Comparison of ENCODE assay signal across 24 cellular contexts in genomic region chrX:119375561-119375960, GRCh38. TPM values are rescaled to one million over a fixed set of nuclear protein-coding genes. Genes with fewer than 3 reads are reported as not detected.
DNase-seq lines count a peak whose midpoint lies in the region; ATAC-seq, FAIRE-seq and TF ChIP-seq lines count a peak whose summit lies in the region.
"Had no signal": no experiment of that assay in that cellular context is flagged by ENCODE, and none has a peak within 500 bp of the region (broad histone marks: within the 10 kb centered on the region; RNA-seq: fewer than 3 reads in every experiment).

No MANE protein-coding gene starts in this region.

- TF ChIP-seq CTCF in bronchial epithelial cell (IDR thresholded peaks at IDR 0.05; ENCODE audit: insufficient read depth, low read length, severe bottlenecking) (no peak), osteoblast (IDR thresholded peaks at IDR 0.05; ENCODE audit: extremely low read depth, low read depth, low read length) (no peak)

- H3K4me3 ChIP-seq in MG63 (no peak overlapping the region), bronchial epithelial cell (ENCODE audit: low read depth, low read length) (no peak overlapping the region), osteoblast (ENCODE audit: insufficient read depth, low read length) (no peak overlapping the region)
- H3K4me3 ChIP-seq: BLaER1 had no signal

- ATAC-seq in HG03521 (IDR thresholded peaks at IDR 0.05; ENCODE audit: unreplicated experiment) = no peak
- no peak for ATAC-seq in GM18861 (IDR thresholded peaks at IDR 0.05; ENCODE audit: unreplicated experiment)
- no peak for ATAC-seq in HG02623 (IDR thresholded peaks at IDR 0.05; ENCODE audit: unreplicated experiment)
- ATAC-seq: HCT116 had no signal

- no peaks in the 10 kb centered on the region for H3K36me3 ChIP-seq in MG63
- H3K36me3 ChIP-seq in bronchial epithelial cell (ENCODE audit: control insufficient read depth, insufficient read depth, low read length) = no peaks in the 10 kb centered on the region
- no peaks in the 10 kb centered on the region for H3K36me3 ChIP-seq in osteoblast (ENCODE audit: insufficient read depth, low read length)
- H3K36me3 ChIP-seq: BLaER1 had no signal

- H4K20me1 ChIP-seq in osteoblast (ENCODE audit: insufficient read depth, low read length) = no peaks in the 10 kb centered on the region
- H4K20me1 ChIP-seq: BLaER1 had no signal

- H2AFZ ChIP-seq in osteoblast (ENCODE audit: low read length) = no peak overlapping the region

- peak; percentile 52 for FAIRE-seq in bronchial epithelial cell (lab: Jason Lieb, UNC)
- FAIRE-seq: A204.1, GM19239, H1 had no signal

- H3K27me3 ChIP-seq in MG63 (no peaks in the 10 kb centered on the region), bronchial epithelial cell (ENCODE audit: control insufficient read depth, insufficient read depth, low read length) (no peaks in the 10 kb centered on the region), osteoblast (ENCODE audit: insufficient read depth, low read length) (no peaks in the 10 kb centered on the region)
- H3K27me3 ChIP-seq: BLaER1 had no signal

- no peak overlapping the region for H3K4me2 ChIP-seq in osteoblast (ENCODE audit: insufficient read depth, low read length)
- H3K4me2 ChIP-seq: BLaER1, SK-N-SH had no signal

- peak; percentile 20 for DNase-seq in AG20443 (ENCODE audit: low spot score)
- DNase-seq in MG63 = peak; percentile 35
- no peak for DNase-seq in bronchial epithelial cell (ENCODE audit: low read depth)
- no peak for DNase-seq in osteoblast (ENCODE audit: insufficient read length, low spot score, missing footprints)
- DNase-seq: CD4-positive, alpha-beta T cell; COR-L47; DMS 273 treated with DMSO at 0.1 percent for 48 hours; DMS79 treated with DMSO at 0.1 percent for 48 hours; Kasumi-1; NCI-H1092 treated with DMSO at 0.1 percent for 48 hours; NCI-H146; NCI-H2029 treated with DMSO at 0.1 percent for 48 hours; NCI-H446; OCI-M1; SHP77 treated with DMSO at 0.1 percent for 48 hours; SK-N-SH had no signal

- no peaks in the 10 kb centered on the region for H3K79me2 ChIP-seq in osteoblast (ENCODE audit: insufficient read depth, low read length)

- peaks cover 17% of the 10 kb centered on the region for H3K4me1 ChIP-seq in osteoblast (ENCODE audit: insufficient read depth, low read length)
- H3K4me1 ChIP-seq: BLaER1 had no signal

- H3K9me3 ChIP-seq in MG63 (no peaks in the 10 kb centered on the region), osteoblast (ENCODE audit: low read depth, low read length) (no peaks in the 10 kb centered on the region)
- H3K9me3 ChIP-seq: BLaER1, SK-N-SH had no signal

- peak overlapping the region; percentile 37 for H3K27ac ChIP-seq in osteoblast (ENCODE audit: low read depth, low read length)
- H3K27ac ChIP-seq: BLaER1 had no signal

RNA-seq across cellular contexts. Expression of gene SLC25A43, which starts 23.6 kb away (rescaled TPM):
- 16.4 and 19.8 TPM in 2 replicates for total RNA-seq in MG63 (2014; rRNA removed; shearing (Covaris generic); ENCODE audit: low replicate concordance)
- total RNA-seq in bronchial epithelial cell = 13.4 and 31.0 TPM in 2 replicates
- total RNA-seq in osteoblast = 23.5 and 24.8 TPM in 2 replicates

Comparison
In these comparisons a context has a peak if more than half of its experiments do, and no peak if none do; other contexts are left out.
1. DNase-seq: peak in AG20443 (single experiment) and MG63 (single experiment); none in bronchial epithelial cell (single experiment) and osteoblast (single experiment).